In genomic region chr2:60560734-60561649, GRCh38 we compare ENCODE assay signal across 9 cellular contexts.
A peak's percentile ranks its signal among the peaks of the same experiment; 100 is the strongest.
DNase-seq lines count a peak whose midpoint lies in the region; ATAC-seq and FAIRE-seq lines count a peak whose summit lies in the region.
"Had no signal": no experiment of that assay in that cellular context is flagged by ENCODE, and none has a peak within 500 bp of the region (broad histone marks: within the 10 kb centered on the region; RNA-seq: fewer than 3 reads in every experiment).

No MANE protein-coding gene starts in this region.

- DNase-seq in NCI-H146 (lab: John Stamatoyannopoulos, UW) = peak; percentile 24
- no peak for DNase-seq in NCI-H146 treated with DMSO at 0.1 percent for 48 hours (lab: John Stamatoyannopoulos, UW; ENCODE audit: unreplicated experiment)
- peak; percentile 46 for DNase-seq in LoVo (ENCODE audit: low spot score)
- DNase-seq in astrocyte of the hippocampus (ENCODE audit: low read depth, low spot score) = peak; percentile 50
- DNase-seq in memory B cell (ENCODE audit: low spot score in 2 of 2) = peak in 1 of 2 donors; percentile 56
- DNase-seq in RCC 7860 (ENCODE audit: low spot score) = no peak

- no peak for FAIRE-seq in RCC 7860 (lab: Jason Lieb, UNC)

- no peaks in the 10 kb centered on the region for H3K36me3 Mint-ChIP-seq in memory B cell

- peaks cover 12% of the 10 kb centered on the region for H3K4me1 Mint-ChIP-seq in memory B cell

- no peak overlapping the region for H3K27ac Mint-ChIP-seq in memory B cell
- H3K27ac Mint-ChIP-seq: CD8-positive, alpha-beta memory T cell had no signal

- no peaks in the 10 kb centered on the region for H3K9me3 Mint-ChIP-seq in memory B cell

- no peak overlapping the region for H3K4me3 Mint-ChIP-seq in memory B cell
- H3K4me3 Mint-ChIP-seq: CD8-positive, alpha-beta memory T cell had no signal

- H3K27me3 Mint-ChIP-seq in memory B cell = no peaks in the 10 kb centered on the region

- ATAC-seq in GM21515 (IDR thresholded peaks at IDR 0.05; ENCODE audit: unreplicated experiment) (peak; percentile 57), memory B cell (ENCODE audit: low read depth) (peak; percentile 69), GM19324 (IDR thresholded peaks at IDR 0.05; ENCODE audit: low FRiP score, unreplicated experiment) (no peak)

Comparison
In these comparisons a context has a peak if more than half of its experiments do, and no peak if none do; other contexts are left out.
1. DNase-seq: peak in NCI-H146 (single experiment), LoVo (single experiment) and astrocyte of the hippocampus (single experiment); none in NCI-H146 treated with DMSO at 0.1 percent for 48 hours (single experiment) and RCC 7860 (single experiment).